ENCODE assay signal across 13 cellular contexts in genomic region chr21:31201144-31201543, GRCh38.
DNase-seq lines count a peak whose midpoint lies in the region; ATAC-seq and TF ChIP-seq lines count a peak whose summit lies in the region.
"Had no signal": no experiment of that assay in that cellular context is flagged by ENCODE, and none has a peak within 500 bp of the region (broad histone marks: within the 10 kb centered on the region; RNA-seq: fewer than 3 reads in every experiment).

No MANE protein-coding gene starts in this region.

- H3K9me3 ChIP-seq in heart right ventricle: no peaks in the 10 kb centered on the region
- H3K9me3 ChIP-seq: mucosa of descending colon had no signal

- H3K27ac Mint-ChIP-seq in stimulated activated naive B cell treated with anti-CD40 and anti-IgM and Interleukin-4, amounts not matched to agents 10 μg/mL and 1 μg/mL and 100 μg/mL, for 72 hours: peak overlapping the region; percentile 27
- no peak overlapping the region for H3K27ac Mint-ChIP-seq in activated T-cell treated with anti-CD3 and anti-CD28 coated beads, Interleukin-2, amount 50 U/mL, for 72 hours
- H3K27ac Mint-ChIP-seq: activated naive CD4-positive, alpha-beta T cell treated with anti-CD3 and anti-CD28 coated beads, Interleukin-2, amount 50 U/mL, for 24 hours had no signal

- no peak overlapping the region for H3K4me3 ChIP-seq in heart right ventricle
- H3K4me3 ChIP-seq: mucosa of descending colon had no signal

- H3K36me3 ChIP-seq in heart right ventricle: no peaks in the 10 kb centered on the region

- 39 to 48% methylated on average over 2 of the region's 2 CpGs for WGBS in heart right ventricle, 2 donors

- H3K36me3 Mint-ChIP-seq in stimulated activated naive B cell treated with anti-CD40 and anti-IgM and Interleukin-4, amounts not matched to agents 10 μg/mL and 1 μg/mL and 100 μg/mL, for 72 hours: peaks cover 7 to 9% of the 10 kb centered on the region in 2 donors
- peaks cover 0 to 6% of the 10 kb centered on the region in 2 donors for H3K36me3 Mint-ChIP-seq in activated T-cell treated with anti-CD3 and anti-CD28 coated beads, Interleukin-2, amount 50 U/mL, for 72 hours (ENCODE audit: insufficient read depth in 2 of 2)

- peaks cover 9 to 43% of the 10 kb centered on the region in 2 donors for H3K4me1 Mint-ChIP-seq in stimulated activated naive B cell treated with anti-CD40 and anti-IgM and Interleukin-4, amounts not matched to agents 10 μg/mL and 1 μg/mL and 100 μg/mL, for 72 hours
- peaks cover 33% of the 10 kb centered on the region for H3K4me1 Mint-ChIP-seq in activated T-cell treated with anti-CD3 and anti-CD28 coated beads, Interleukin-2, amount 50 U/mL, for 72 hours (ENCODE audit: low read depth)

- peaks cover 0 to 18% (median 0%) of the 10 kb centered on the region in 7 donors for H3K27me3 ChIP-seq in heart right ventricle

- no peak for TF ChIP-seq CTCF in heart right ventricle (IDR thresholded peaks at IDR 0.05)

- no peaks in the 10 kb centered on the region for H3K27me3 Mint-ChIP-seq in stimulated activated naive B cell treated with anti-CD40 and anti-IgM and Interleukin-4, amounts not matched to agents 10 μg/mL and 1 μg/mL and 100 μg/mL, for 72 hours
- H3K27me3 Mint-ChIP-seq in activated T-cell treated with anti-CD3 and anti-CD28 coated beads, Interleukin-2, amount 50 U/mL, for 72 hours (ENCODE audit: low read depth): no peaks in the 10 kb centered on the region
- H3K27me3 Mint-ChIP-seq: activated naive CD4-positive, alpha-beta T cell treated with anti-CD3 and anti-CD28 coated beads, Interleukin-2, amount 50 U/mL, for 24 hours had no signal

- peak overlapping the region in 7 of 10 donors; percentile 0 to 83 (median 59) for H3K27ac ChIP-seq in heart right ventricle

- H3K9me3 Mint-ChIP-seq in stimulated activated naive B cell treated with anti-CD40 and anti-IgM and Interleukin-4, amounts not matched to agents 10 μg/mL and 1 μg/mL and 100 μg/mL, for 72 hours: no peaks in the 10 kb centered on the region
- no peaks in the 10 kb centered on the region for H3K9me3 Mint-ChIP-seq in activated T-cell treated with anti-CD3 and anti-CD28 coated beads, Interleukin-2, amount 50 U/mL, for 72 hours
- H3K9me3 Mint-ChIP-seq: activated naive CD4-positive, alpha-beta T cell treated with anti-CD3 and anti-CD28 coated beads, Interleukin-2, amount 50 U/mL, for 24 hours had no signal

- peak; percentile 63 for DNase-seq in NOMO-1 treated with dmso at 0.1 percent for 144 hours (lab: John Stamatoyannopoulos, UW; ENCODE audit: unreplicated experiment)
- no peak for DNase-seq in heart right ventricle
- DNase-seq in stimulated activated naive B cell treated with anti-CD40 and anti-IgM and Interleukin-4, amounts not matched to agents 10 μg/mL and 1 μg/mL and 100 μg/mL, for 72 hours: no peak
- DNase-seq in activated T-cell treated with anti-CD3 and anti-CD28 coated beads, Interleukin-2, amount 50 U/mL, for 1 hour: no peak
- no peak for DNase-seq in activated T-cell treated with anti-CD3 and anti-CD28 coated beads, Interleukin-2, amount 50 U/mL, for 72 hours
- DNase-seq: stimulated activated CD4-positive, alpha-beta T cell treated with anti-CD3 and anti-CD28 coated beads, Interleukin-4, amount 100 ng/mL, for 1 hour; stimulated activated naive CD8-positive, alpha-beta T cell treated with anti-CD3 and anti-CD28 coated beads, Interleukin-15, Interleukin-2, amounts not matched to agents 100 U/mL and 50 U/mL, for 24 hours had no signal

- H3K4me1 ChIP-seq in heart right ventricle: peaks cover 0 to 27% (median 0%) of the 10 kb centered on the region in 9 donors

- intact Hi-C loops in heart right ventricle (cut with DNase I): loop anchor here in 4 of 10 donors (2.0 to 10.0 kb wide), 3 partner anchors 144 to 404 kb away; partner anchors contain the start of gene TIAM1 (in 2 of the 4)

- ATAC-seq in GM21360 (IDR thresholded peaks at IDR 0.05; ENCODE audit: unreplicated experiment) (peak; percentile 8), heart right ventricle (peak in 1 of 8 donors; percentile 13), esophagus mucosa (no peak), GM19395 (IDR thresholded peaks at IDR 0.05; ENCODE audit: unreplicated experiment) (no peak)
- ATAC-seq in stimulated activated naive B cell treated with anti-CD40 and anti-IgM and Interleukin-4, amounts not matched to agents 10 μg/mL and 1 μg/mL and 100 μg/mL, for 72 hours (replicated peaks): peak; percentile 55 to 65
- ATAC-seq in activated T-cell treated with anti-CD3 and anti-CD28 coated beads, Interleukin-2, amount 50 U/mL, for 72 hours (replicated peaks in 1 of 2): no peak
- ATAC-seq: Panc1; stimulated activated naive CD8-positive, alpha-beta T cell treated with anti-CD3 and anti-CD28 coated beads, Interleukin-15, Interleukin-2, amounts not matched to agents 100 U/mL and 50 U/mL, for 24 hours had no signal

- H3K4me3 Mint-ChIP-seq in stimulated activated naive B cell treated with anti-CD40 and anti-IgM and Interleukin-4, amounts not matched to agents 10 μg/mL and 1 μg/mL and 100 μg/mL, for 72 hours: peak overlapping the region; percentile 57 to 64
- no peak overlapping the region for H3K4me3 Mint-ChIP-seq in activated T-cell treated with anti-CD3 and anti-CD28 coated beads, Interleukin-2, amount 50 U/mL, for 72 hours
- H3K4me3 Mint-ChIP-seq: activated naive CD4-positive, alpha-beta T cell treated with anti-CD3 and anti-CD28 coated beads, Interleukin-2, amount 50 U/mL, for 24 hours had no signal

Comparison
In these comparisons a context has a peak if more than half of its experiments do, and no peak if none do; other contexts are left out.
1. ATAC-seq: peak in GM21360 (single experiment) and stimulated activated naive B cell treated with anti-CD40 and anti-IgM and Interleukin-4, amounts not matched to agents 10 μg/mL and 1 μg/mL and 100 μg/mL, for 72 hours (2 of 2); none in esophagus mucosa (single experiment), GM19395 (single experiment) and activated T-cell treated with anti-CD3 and anti-CD28 coated beads, Interleukin-2, amount 50 U/mL, for 72 hours (0 of 2).
2. H3K4me3 Mint-ChIP-seq: peak in stimulated activated naive B cell treated with anti-CD40 and anti-IgM and Interleukin-4, amounts not matched to agents 10 μg/mL and 1 μg/mL and 100 μg/mL, for 72 hours (2 of 2); none in activated T-cell treated with anti-CD3 and anti-CD28 coated beads, Interleukin-2, amount 50 U/mL, for 72 hours (0 of 2).